In genomic region chr21:16532841-16533240, GRCh38 we compare ENCODE assay signal across 1 cellular context.
TF ChIP-seq lines count a peak whose summit lies in the region.

No MANE protein-coding gene starts in this region.

TF ChIP-seq in GM23338, 12 proteins besides CTCF, POLR2A, EP300 and RAD21 (continued from another document):
- no peak for TF ChIP-seq ZNF462 (CRISPR knock-in tag; IDR thresholded peaks at IDR 0.05)
- TF ChIP-seq POLR2AphosphoS5 (IDR thresholded peaks at IDR 0.05; ENCODE audit: low read depth) = no peak
- TF ChIP-seq REST (IDR thresholded peaks at IDR 0.05; ENCODE audit: unreplicated experiment) = no peak
- TF ChIP-seq CREB1 (CRISPR knock-in tag; IDR thresholded peaks at IDR 0.05; ENCODE audit: low read depth) = no peak
